8 cellular contexts compared by ENCODE assay signal in the genomic region with DNA sequence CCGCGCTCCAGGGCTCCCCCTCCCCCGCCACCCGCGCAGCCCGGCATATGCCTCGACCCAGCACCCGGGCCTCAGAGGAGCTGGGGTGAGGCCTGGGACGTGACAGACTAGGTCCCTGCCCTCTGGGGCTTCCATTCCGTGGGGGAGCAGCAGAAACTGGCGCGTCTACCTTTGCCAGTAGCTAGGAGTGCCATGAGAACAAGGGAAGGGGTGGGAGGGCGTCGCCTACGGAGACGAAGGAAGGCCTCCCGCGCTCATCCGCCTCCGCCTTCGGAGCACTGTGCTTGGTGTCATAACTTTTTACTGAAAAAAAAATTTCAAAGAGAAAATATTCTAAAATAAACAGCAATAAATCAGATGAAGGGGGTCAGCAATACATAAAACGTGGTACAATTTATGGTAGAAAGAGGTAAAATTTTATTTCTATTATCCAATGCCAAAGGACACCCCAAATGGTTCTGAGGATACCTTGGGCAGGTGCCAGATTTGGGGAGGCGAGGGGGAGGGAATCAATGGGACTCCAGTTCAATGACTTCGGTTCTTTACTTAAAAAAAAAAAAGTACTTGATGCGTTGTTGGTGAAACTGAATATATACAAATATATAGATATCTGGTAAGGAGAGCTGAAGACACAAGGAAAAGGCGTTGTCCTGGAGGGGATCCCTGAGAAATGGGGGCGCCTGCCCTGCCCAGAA. TPM values are rescaled to one million over a fixed set of nuclear protein-coding genes. Genes with fewer than 3 reads are reported as not detected.
DNase-seq lines count a peak whose midpoint lies in the region; ATAC-seq, FAIRE-seq and TF ChIP-seq lines count a peak whose summit lies in the region.

No MANE protein-coding gene starts in this region.

- H3K4me1 Mint-ChIP-seq in activated CD8-positive, alpha-beta memory T cell treated with anti-CD3 and anti-CD28 coated beads, Interleukin-2, amount 10 ng/mL, durations not matched to agents 7 days and 5 days = peaks cover 8% of the 10 kb centered on the region
- H3K4me1 Mint-ChIP-seq in glutamatergic neuron (ENCODE audit: low read depth, unreplicated experiment) = no peaks in the 10 kb centered on the region

- no peak for ATAC-seq in activated CD8-positive, alpha-beta memory T cell treated with anti-CD3 and anti-CD28 coated beads, Interleukin-2, amount 10 ng/mL, durations not matched to agents 7 days and 5 days
- no peak for ATAC-seq in omental fat pad (ENCODE audit: low FRiP score)

- no peak for FAIRE-seq in GM12891 (lab: Jason Lieb, UNC)

- peak overlapping the region; percentile 55 for H3K4me3 ChIP-seq in retinal pigment epithelial cell (ENCODE audit: low read length)

- no peak for TF ChIP-seq CTCF in glutamatergic neuron (IDR thresholded peaks at IDR 0.05; ENCODE audit: partially characterized antibody, unreplicated experiment)
- no peak for TF ChIP-seq CTCF in retinal pigment epithelial cell (conservative IDR thresholded peaks at IDR 0.05; ENCODE audit: low read depth, low read length)
- no peak for TF ChIP-seq CTCF in omental fat pad (IDR thresholded peaks at IDR 0.05)

- peaks cover 14% of the 10 kb centered on the region for H3K27me3 Mint-ChIP-seq in activated CD8-positive, alpha-beta memory T cell treated with anti-CD3 and anti-CD28 coated beads, Interleukin-2, amount 10 ng/mL, durations not matched to agents 7 days and 5 days
- H3K27me3 Mint-ChIP-seq in glutamatergic neuron (ENCODE audit: unreplicated experiment) = peaks cover 14% of the 10 kb centered on the region

- TF ChIP-seq POLR2A in GM12891 (IDR thresholded peaks at IDR 0.05; ENCODE audit: low read depth, low read length) = no peak

- peak overlapping the region; percentile 79 for H3K4me3 Mint-ChIP-seq in activated CD8-positive, alpha-beta memory T cell treated with anti-CD3 and anti-CD28 coated beads, Interleukin-2, amount 10 ng/mL, durations not matched to agents 7 days and 5 days
- H3K4me3 Mint-ChIP-seq in glutamatergic neuron (ENCODE audit: unreplicated experiment) = peak overlapping the region; percentile 66

- H3K9me3 Mint-ChIP-seq in activated CD8-positive, alpha-beta memory T cell treated with anti-CD3 and anti-CD28 coated beads, Interleukin-2, amount 10 ng/mL, durations not matched to agents 7 days and 5 days (ENCODE audit: low read depth) = no peaks in the 10 kb centered on the region
- peaks cover 18% of the 10 kb centered on the region for H3K9me3 Mint-ChIP-seq in glutamatergic neuron (ENCODE audit: unreplicated experiment)

- H3K36me3 Mint-ChIP-seq in activated CD8-positive, alpha-beta memory T cell treated with anti-CD3 and anti-CD28 coated beads, Interleukin-2, amount 10 ng/mL, durations not matched to agents 7 days and 5 days = no peaks in the 10 kb centered on the region
- H3K36me3 Mint-ChIP-seq in glutamatergic neuron (ENCODE audit: unreplicated experiment) = no peaks in the 10 kb centered on the region

- H3K27ac Mint-ChIP-seq in activated CD8-positive, alpha-beta memory T cell treated with anti-CD3 and anti-CD28 coated beads, Interleukin-2, amount 10 ng/mL, durations not matched to agents 7 days and 5 days = no peak overlapping the region
- peak overlapping the region; percentile 11 for H3K27ac Mint-ChIP-seq in glutamatergic neuron (ENCODE audit: unreplicated experiment)

- DNase-seq in NCI-H1417 (lab: John Stamatoyannopoulos, UW) = peak in 2 of 3 experiments; percentile 45 to 61
- DNase-seq in NCI-H1417 treated with DMSO at 0.1 percent for 48 hours (lab: John Stamatoyannopoulos, UW) = no peak
- DNase-seq in activated CD8-positive, alpha-beta memory T cell treated with anti-CD3 and anti-CD28 coated beads, Interleukin-2, amount 10 ng/mL, durations not matched to agents 7 days and 5 days = no peak
- DNase-seq in glutamatergic neuron = no peak
- no peak for DNase-seq in retinal pigment epithelial cell (ENCODE audit: low read depth)
- no peak for DNase-seq in superior temporal gyrus (ENCODE audit: extremely low spot score)
- no peak for DNase-seq in omental fat pad (ENCODE audit: low spot score)
- DNase-seq in GM12891 (ENCODE audit: insufficient read length, low spot score) = no peak

- CTCF ChIA-PET in activated CD8-positive, alpha-beta memory T cell treated with anti-CD3 and anti-CD28 coated beads, Interleukin-2, amount 10 ng/mL, durations not matched to agents 7 days and 5 days (lab: Charles Lee) = interaction anchor here (2.1 to 14.7 kb wide), 8 partner anchors 10 to 184 kb away, joined by 5 to 191 read pairs (median 14); a partner anchor contains a TSS

TF ChIP-seq in GM12891, 5 proteins besides CTCF, POLR2A, EP300 and RAD21:
- TF ChIP-seq SPI1 (IDR thresholded peaks at IDR 0.05; ENCODE audit: low read depth, low read length) (no peak), POLR2AphosphoS5 (IDR thresholded peaks at IDR 0.05; ENCODE audit: low read depth, low read length) (no peak), POU2F2 (IDR thresholded peaks at IDR 0.05; ENCODE audit: low read depth, low read length) (no peak), TAF1 (IDR thresholded peaks at IDR 0.05; ENCODE audit: low read depth, low read length) (no peak), PAX5 (IDR thresholded peaks at IDR 0.05; ENCODE audit: insufficient read depth, low read length, severe bottlenecking) (no peak)
TF ChIP-seq in GM12891: peak in this region for 0.

RNA-seq across cellular contexts. Expression of a gene that starts 35.1 kb away (rescaled TPM):
- not detected for total RNA-seq in activated CD8-positive, alpha-beta memory T cell treated with anti-CD3 and anti-CD28 coated beads, Interleukin-2, amount 10 ng/mL, durations not matched to agents 7 days and 5 days
- total RNA-seq in glutamatergic neuron (ENCODE audit: unreplicated experiment) (8.0 TPM), omental fat pad (1 to 10 TPM; 1.5 to 3.5 (median 2.4) TPM)
- 0.19 TPM for polyA plus RNA-seq in GM12891 (2012; ENCODE audit: low read depth, missing spikeins)

Comparison
In these comparisons a context has a peak if more than half of its experiments do, and no peak if none do; other contexts are left out.
1. DNase-seq: peak in NCI-H1417 (2 of 3); none in NCI-H1417 treated with DMSO at 0.1 percent for 48 hours (single experiment), activated CD8-positive, alpha-beta memory T cell treated with anti-CD3 and anti-CD28 coated beads, Interleukin-2, amount 10 ng/mL, durations not matched to agents 7 days and 5 days (single experiment), glutamatergic neuron (single experiment), retinal pigment epithelial cell (single experiment), superior temporal gyrus (single experiment), omental fat pad (single experiment) and GM12891 (single experiment).